Comparison of ENCODE assay signal across 1 cellular context in the genomic region with DNA sequence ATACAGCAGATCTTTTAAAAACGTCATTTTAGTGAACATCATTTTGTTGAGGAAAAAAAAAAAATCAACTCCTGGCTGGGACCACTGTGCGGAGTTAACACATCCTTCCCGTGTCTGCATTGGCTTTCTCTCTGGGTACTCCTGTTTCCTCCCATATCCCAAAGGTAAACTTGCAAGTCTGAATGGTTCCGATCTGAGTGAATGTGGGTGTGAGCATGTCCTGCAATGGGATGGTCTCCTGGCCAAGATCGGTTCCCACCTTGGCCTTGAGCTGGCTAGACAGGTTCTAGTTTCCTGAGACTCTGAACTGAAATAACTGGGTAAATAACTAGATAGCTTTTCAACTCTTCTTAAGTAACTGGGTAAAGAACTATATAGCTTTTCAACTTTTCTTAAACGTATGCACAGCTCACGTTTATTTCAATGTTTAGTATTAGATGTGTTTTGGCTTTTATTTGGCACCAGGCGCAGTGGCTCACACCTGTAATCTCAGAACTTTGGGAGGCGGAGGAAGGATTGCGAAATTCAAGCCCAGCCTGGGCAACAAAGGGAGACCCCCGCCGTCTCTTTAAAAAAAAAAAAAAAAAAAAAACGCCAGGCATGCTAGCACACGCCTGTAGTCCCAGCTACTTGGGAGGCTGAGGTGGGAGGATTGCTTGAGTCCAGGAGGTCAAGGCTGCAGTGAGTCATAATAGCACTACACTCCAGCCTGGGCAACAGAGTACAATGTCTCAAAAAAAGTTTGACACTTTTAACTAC.
TF ChIP-seq lines count a peak whose summit lies in the region.

No MANE protein-coding gene starts in this region.

TF ChIP-seq in HCT116, 20 proteins besides CTCF, POLR2A, EP300 and RAD21 (continued from another document):
- TF ChIP-seq ZNF274 (IDR thresholded peaks at IDR 0.05; ENCODE audit: low read depth, low read length) (no peak), EZH2 (IDR thresholded peaks at IDR 0.05) (no peak), JUND (IDR thresholded peaks at IDR 0.05) (no peak), SRF (IDR thresholded peaks at IDR 0.05; ENCODE audit: low read depth) (no peak), EGR1 (IDR thresholded peaks at IDR 0.05; ENCODE audit: low read depth) (no peak), CEBPB (IDR thresholded peaks at IDR 0.05; ENCODE audit: low read depth) (no peak), YY1 (IDR thresholded peaks at IDR 0.05; ENCODE audit: extremely low read depth, insufficient replicate concordance, low read depth, low read length) (no peak), SIN3A (IDR thresholded peaks at IDR 0.05; ENCODE audit: low read depth) (no peak), POLR2AphosphoS5 (IDR thresholded peaks at IDR 0.05; ENCODE audit: low read depth, low read length) (no peak), FOSL1 (IDR thresholded peaks at IDR 0.05; ENCODE audit: low read depth) (no peak)
- TF ChIP-seq, protein P1, sequence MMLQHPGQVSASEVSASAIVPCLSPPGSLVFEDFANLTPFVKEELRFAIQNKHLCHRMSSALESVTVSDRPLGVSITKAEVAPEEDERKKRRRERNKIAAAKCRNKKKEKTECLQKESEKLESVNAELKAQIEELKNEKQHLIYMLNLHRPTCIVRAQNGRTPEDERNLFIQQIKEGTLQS (IDR thresholded peaks at IDR 0.05) = no peak
- TF ChIP-seq, protein P2, sequence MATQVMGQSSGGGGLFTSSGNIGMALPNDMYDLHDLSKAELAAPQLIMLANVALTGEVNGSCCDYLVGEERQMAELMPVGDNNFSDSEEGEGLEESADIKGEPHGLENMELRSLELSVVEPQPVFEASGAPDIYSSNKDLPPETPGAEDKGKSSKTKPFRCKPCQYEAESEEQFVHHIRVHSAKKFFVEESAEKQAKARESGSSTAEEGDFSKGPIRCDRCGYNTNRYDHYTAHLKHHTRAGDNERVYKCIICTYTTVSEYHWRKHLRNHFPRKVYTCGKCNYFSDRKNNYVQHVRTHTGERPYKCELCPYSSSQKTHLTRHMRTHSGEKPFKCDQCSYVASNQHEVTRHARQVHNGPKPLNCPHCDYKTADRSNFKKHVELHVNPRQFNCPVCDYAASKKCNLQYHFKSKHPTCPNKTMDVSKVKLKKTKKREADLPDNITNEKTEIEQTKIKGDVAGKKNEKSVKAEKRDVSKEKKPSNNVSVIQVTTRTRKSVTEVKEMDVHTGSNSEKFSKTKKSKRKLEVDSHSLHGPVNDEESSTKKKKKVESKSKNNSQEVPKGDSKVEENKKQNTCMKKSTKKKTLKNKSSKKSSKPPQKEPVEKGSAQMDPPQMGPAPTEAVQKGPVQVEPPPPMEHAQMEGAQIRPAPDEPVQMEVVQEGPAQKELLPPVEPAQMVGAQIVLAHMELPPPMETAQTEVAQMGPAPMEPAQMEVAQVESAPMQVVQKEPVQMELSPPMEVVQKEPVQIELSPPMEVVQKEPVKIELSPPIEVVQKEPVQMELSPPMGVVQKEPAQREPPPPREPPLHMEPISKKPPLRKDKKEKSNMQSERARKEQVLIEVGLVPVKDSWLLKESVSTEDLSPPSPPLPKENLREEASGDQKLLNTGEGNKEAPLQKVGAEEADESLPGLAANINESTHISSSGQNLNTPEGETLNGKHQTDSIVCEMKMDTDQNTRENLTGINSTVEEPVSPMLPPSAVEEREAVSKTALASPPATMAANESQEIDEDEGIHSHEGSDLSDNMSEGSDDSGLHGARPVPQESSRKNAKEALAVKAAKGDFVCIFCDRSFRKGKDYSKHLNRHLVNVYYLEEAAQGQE (IDR thresholded peaks at IDR 0.05; ENCODE audit: low read depth) = no peak
